Comparison of ENCODE assay signal across 1 cellular context in the genomic region with DNA sequence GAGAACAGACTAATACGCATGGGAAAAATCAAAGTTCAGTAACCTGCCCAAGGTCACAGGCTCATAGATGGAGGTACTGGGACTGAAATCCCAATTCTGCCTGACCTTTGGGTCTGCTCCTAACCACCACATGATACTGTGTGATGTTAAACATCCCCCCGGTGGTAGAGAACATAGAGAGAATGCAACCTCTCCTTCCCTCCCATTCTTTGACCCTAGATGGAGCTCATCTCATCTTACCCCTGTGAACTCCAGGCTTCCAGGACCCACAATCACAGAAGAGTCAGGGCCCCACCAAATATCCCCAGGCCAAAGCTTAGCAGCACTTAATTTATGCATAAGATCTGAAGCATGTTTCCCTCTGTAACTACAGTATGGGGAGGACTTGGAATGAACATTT.
TF ChIP-seq lines count a peak whose summit lies in the region.

No MANE protein-coding gene starts in this region.

TF ChIP-seq in H1, 55 proteins besides CTCF, POLR2A, EP300 and RAD21 (continued from another document):
- TF ChIP-seq, protein P1, sequence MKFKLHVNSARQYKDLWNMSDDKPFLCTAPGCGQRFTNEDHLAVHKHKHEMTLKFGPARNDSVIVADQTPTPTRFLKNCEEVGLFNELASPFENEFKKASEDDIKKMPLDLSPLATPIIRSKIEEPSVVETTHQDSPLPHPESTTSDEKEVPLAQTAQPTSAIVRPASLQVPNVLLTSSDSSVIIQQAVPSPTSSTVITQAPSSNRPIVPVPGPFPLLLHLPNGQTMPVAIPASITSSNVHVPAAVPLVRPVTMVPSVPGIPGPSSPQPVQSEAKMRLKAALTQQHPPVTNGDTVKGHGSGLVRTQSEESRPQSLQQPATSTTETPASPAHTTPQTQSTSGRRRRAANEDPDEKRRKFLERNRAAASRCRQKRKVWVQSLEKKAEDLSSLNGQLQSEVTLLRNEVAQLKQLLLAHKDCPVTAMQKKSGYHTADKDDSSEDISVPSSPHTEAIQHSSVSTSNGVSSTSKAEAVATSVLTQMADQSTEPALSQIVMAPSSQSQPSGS (IDR thresholded peaks at IDR 0.05; ENCODE audit: low read length): no peak
- TF ChIP-seq CEBPB (IDR thresholded peaks at IDR 0.05; ENCODE audit: low read depth, low read length) (no peak), GTF2F1 (IDR thresholded peaks at IDR 0.05; ENCODE audit: borderline replicate concordance, low read depth, low read length) (no peak), TCF12 (IDR thresholded peaks at IDR 0.05; ENCODE audit: low read depth, low read length) (no peak), NRF1 (IDR thresholded peaks at IDR 0.05; ENCODE audit: low read depth, low read length) (no peak), SAP30 (IDR thresholded peaks at IDR 0.05; ENCODE audit: insufficient read depth, insufficient replicate concordance, low read length) (no peak)
